Comparison of ENCODE assay signal across 8 cellular contexts in genomic region chr13:23375007-23375971, GRCh38. TPM values are rescaled to one million over a fixed set of nuclear protein-coding genes. Genes with fewer than 3 reads are reported as not detected.
DNase-seq lines count a peak whose midpoint lies in the region; ATAC-seq and TF ChIP-seq lines count a peak whose summit lies in the region.

No MANE protein-coding gene starts in this region.

- 2% methylated on average over 116 of the region's 116 CpGs for WGBS in liver

- no peaks in the 10 kb centered on the region for H3K27me3 ChIP-seq in BJ (ENCODE audit: control insufficient read depth, insufficient read depth, low read length)
- H3K27me3 ChIP-seq in liver (ENCODE audit: control insufficient read depth in 4 of 4, insufficient read depth in 4 of 4, low read length in 3 of 4) = no peaks in the 10 kb centered on the region

- H3K27me3 Mint-ChIP-seq in dendritic cell treated with granulocyte-macrophage colony-stimulating factor and Interleukin-4, amounts not matched to agents 40 ng/mL and 50 ng/mL, for 4 days = peaks cover 11% of the 10 kb centered on the region

- peak overlapping the region; percentile 78 for H3K4me3 ChIP-seq in BJ (ENCODE audit: low read depth, low read length)
- H3K4me3 ChIP-seq in liver (ENCODE audit: low read depth in 1 of 3, low read length in 3 of 3) = peak overlapping the region; percentile 75 to 87 (median 87)

- DNase-seq in BJ (ENCODE audit: low read depth) (peak; percentile 73), GM19240 (ENCODE audit: insufficient read length, low spot score) (peak; percentile 73), NCI-H526 (lab: John Stamatoyannopoulos, UW) (peak; percentile 80 to 97)
- DNase-seq in activated CD4-positive, alpha-beta T cell treated with anti-CD3 and anti-CD28 coated beads, Interleukin-2, amount 50 U/mL, for 1 hour = peak; percentile 98
- DNase-seq in stimulated activated CD4-positive, alpha-beta T cell treated with anti-CD3 and anti-CD28 coated beads, Interleukin-4, amount 100 ng/mL, for 1 hour = peak; percentile 98

- H3K36me3 ChIP-seq in BJ (ENCODE audit: control insufficient read depth, insufficient read depth, low read length) (peaks cover 1% of the 10 kb centered on the region; the same call in 1 of the 2 replicates), liver (ENCODE audit: control insufficient read depth in 4 of 4, insufficient read depth in 3 of 4, low read depth in 1 of 4, low read length in 3 of 4) (no peaks in the 10 kb centered on the region)

- H3K9me3 ChIP-seq in liver (ENCODE audit: control insufficient read depth in 4 of 4, low read length in 3 of 4) = no peaks in the 10 kb centered on the region

- H3K4me1 ChIP-seq in liver (ENCODE audit: control insufficient read depth in 4 of 4, insufficient read depth in 4 of 4, low read length in 3 of 4) = peaks cover 0 to 7% (median 3%) of the 10 kb centered on the region in 4 donors

- H3K4me1 Mint-ChIP-seq in dendritic cell treated with granulocyte-macrophage colony-stimulating factor and Interleukin-4, amounts not matched to agents 40 ng/mL and 50 ng/mL, for 4 days (ENCODE audit: low read depth) = peaks cover 52% of the 10 kb centered on the region

- H3K9me3 Mint-ChIP-seq in dendritic cell treated with granulocyte-macrophage colony-stimulating factor and Interleukin-4, amounts not matched to agents 40 ng/mL and 50 ng/mL, for 4 days = no peaks in the 10 kb centered on the region

- peak; percentile 73 for ATAC-seq in HG03457 (IDR thresholded peaks at IDR 0.05; ENCODE audit: unreplicated experiment)

- H3K27ac ChIP-seq in liver (ENCODE audit: low read depth in 1 of 2, low read length in 2 of 2) = peak overlapping the region; percentile 48 to 51

- peak overlapping the region; percentile 73 for H3K4me3 Mint-ChIP-seq in dendritic cell treated with granulocyte-macrophage colony-stimulating factor and Interleukin-4, amounts not matched to agents 40 ng/mL and 50 ng/mL, for 4 days

- peak overlapping the region; percentile 55 for H3K27ac Mint-ChIP-seq in dendritic cell treated with granulocyte-macrophage colony-stimulating factor and Interleukin-4, amounts not matched to agents 40 ng/mL and 50 ng/mL, for 4 days

- H3K9ac ChIP-seq in liver (ENCODE audit: low read depth in 1 of 2, low read length in 2 of 2) = no peak overlapping the region

- POLR2A ChIA-PET in BJ (lab: Charles Lee) = interaction anchor here (0.6 to 0.7 kb wide), 5 partner anchors 13 to 1537 kb away, joined by 3 to 6 read pairs (median 3); partner anchors contain the start of gene SACS

- no peak for TF ChIP-seq RAD21 in liver (IDR thresholded peaks at IDR 0.05)

- 0 out of 2 replicates have a peak, but pooled peaks have one; percentile 2 for TF ChIP-seq CTCF in BJ (IDR thresholded peaks at IDR 0.05; ENCODE audit: insufficient read depth, low read depth, low read length)
- peak; percentile 17 for TF ChIP-seq CTCF in liver (IDR thresholded peaks at IDR 0.05; ENCODE audit: low read depth, low read length, missing input control)

- CTCF ChIA-PET in BJ (lab: Yijun Ruan, JAX) = interaction anchor here (0.6 kb wide), 2 partner anchors 57 to 452 kb away, joined by 3 read pairs; no protein-coding TSS in a partner anchor

- intact Hi-C loops in dendritic cell treated with granulocyte-macrophage colony-stimulating factor and Interleukin-4, amounts not matched to agents 40 ng/mL and 50 ng/mL, for 4 days (cut with micrococcal nuclease) = loop anchor here (1.0 to 10.0 kb wide), 6 partner anchors 90 to 1930 kb away; partner anchors contain the start of genes MIPEP, NUP58 and SPATA13

- peaks cover 9% of the 10 kb centered on the region for H3K36me3 Mint-ChIP-seq in dendritic cell treated with granulocyte-macrophage colony-stimulating factor and Interleukin-4, amounts not matched to agents 40 ng/mL and 50 ng/mL, for 4 days (ENCODE audit: low read depth)

TF ChIP-seq in liver, 16 proteins besides CTCF, POLR2A, EP300 and RAD21:
- TF ChIP-seq SP1 (IDR thresholded peaks at IDR 0.05) (peak; percentile 32), YY1 (IDR thresholded peaks at IDR 0.05) (no peak)
- TF ChIP-seq, protein P1, sequence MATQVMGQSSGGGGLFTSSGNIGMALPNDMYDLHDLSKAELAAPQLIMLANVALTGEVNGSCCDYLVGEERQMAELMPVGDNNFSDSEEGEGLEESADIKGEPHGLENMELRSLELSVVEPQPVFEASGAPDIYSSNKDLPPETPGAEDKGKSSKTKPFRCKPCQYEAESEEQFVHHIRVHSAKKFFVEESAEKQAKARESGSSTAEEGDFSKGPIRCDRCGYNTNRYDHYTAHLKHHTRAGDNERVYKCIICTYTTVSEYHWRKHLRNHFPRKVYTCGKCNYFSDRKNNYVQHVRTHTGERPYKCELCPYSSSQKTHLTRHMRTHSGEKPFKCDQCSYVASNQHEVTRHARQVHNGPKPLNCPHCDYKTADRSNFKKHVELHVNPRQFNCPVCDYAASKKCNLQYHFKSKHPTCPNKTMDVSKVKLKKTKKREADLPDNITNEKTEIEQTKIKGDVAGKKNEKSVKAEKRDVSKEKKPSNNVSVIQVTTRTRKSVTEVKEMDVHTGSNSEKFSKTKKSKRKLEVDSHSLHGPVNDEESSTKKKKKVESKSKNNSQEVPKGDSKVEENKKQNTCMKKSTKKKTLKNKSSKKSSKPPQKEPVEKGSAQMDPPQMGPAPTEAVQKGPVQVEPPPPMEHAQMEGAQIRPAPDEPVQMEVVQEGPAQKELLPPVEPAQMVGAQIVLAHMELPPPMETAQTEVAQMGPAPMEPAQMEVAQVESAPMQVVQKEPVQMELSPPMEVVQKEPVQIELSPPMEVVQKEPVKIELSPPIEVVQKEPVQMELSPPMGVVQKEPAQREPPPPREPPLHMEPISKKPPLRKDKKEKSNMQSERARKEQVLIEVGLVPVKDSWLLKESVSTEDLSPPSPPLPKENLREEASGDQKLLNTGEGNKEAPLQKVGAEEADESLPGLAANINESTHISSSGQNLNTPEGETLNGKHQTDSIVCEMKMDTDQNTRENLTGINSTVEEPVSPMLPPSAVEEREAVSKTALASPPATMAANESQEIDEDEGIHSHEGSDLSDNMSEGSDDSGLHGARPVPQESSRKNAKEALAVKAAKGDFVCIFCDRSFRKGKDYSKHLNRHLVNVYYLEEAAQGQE (IDR thresholded peaks at IDR 0.05) = peak; percentile 41

RNA-seq across cellular contexts. Expression of gene SACS, which starts 58.2 kb away (rescaled TPM):
- polyA plus RNA-seq in BJ (2011; rRNA removed) (17.0 and 23.1 TPM in 2 replicates), liver (under 1 TPM; 0.50 to 0.65 TPM)
- 117 and 141 TPM in 2 replicates for polyA minus RNA-seq in BJ (2011; rRNA and poly(A)+ RNA removed)
- 1 to 10 TPM; 5.1 to 7.2 TPM for total RNA-seq in liver

Comparison
In these comparisons a context has a peak if more than half of its experiments do, and no peak if none do; other contexts are left out.
1. Peak in every context shown above with its lines: DNase-seq, ATAC-seq, H3K4me3 ChIP-seq and H3K27ac ChIP-seq.
2. RNA of gene SACS, which starts 58.2 kb away (polyA plus RNA-seq): 17.0 to 23.1 TPM in BJ; 0.50 to 0.65 TPM in liver; every median in the first group is over 10 times any median in the second.